22 cellular contexts compared by ENCODE assay signal in the genomic region with DNA sequence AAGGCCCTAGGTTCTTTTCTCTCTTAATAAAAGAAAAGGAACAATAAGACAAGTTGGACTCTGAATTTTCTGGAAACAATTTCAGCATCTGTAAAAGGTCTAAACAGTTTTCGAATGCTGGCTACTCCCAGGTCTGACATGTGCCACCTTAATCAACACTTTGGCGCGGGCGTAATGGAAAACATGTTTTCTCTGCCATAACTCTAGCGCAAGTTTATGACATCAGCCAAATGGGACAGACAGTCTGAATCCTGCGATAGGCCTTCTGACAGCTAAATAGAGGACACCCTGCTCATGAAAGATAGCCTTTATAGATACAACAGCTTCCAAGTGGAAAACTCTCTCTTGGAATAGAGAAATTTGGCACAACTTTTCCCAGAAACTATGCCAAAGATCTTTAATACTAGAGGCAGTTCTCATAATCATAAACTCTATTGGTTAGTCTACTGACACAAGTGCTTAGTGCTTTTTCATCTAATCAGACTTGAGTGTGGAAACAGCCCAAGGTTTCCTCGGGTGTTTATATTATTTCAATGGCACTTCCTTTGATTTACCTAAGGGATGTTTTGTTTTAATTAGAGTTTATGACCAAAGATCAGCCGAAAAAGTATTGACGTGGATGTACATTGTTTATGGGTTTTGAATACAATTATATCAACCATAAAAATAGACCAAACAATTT.
DNase-seq lines count a peak whose midpoint lies in the region; ATAC-seq, FAIRE-seq and TF ChIP-seq lines count a peak whose summit lies in the region.
"Had no signal": no experiment of that assay in that cellular context is flagged by ENCODE, and none has a peak within 500 bp of the region (broad histone marks: within the 10 kb centered on the region; RNA-seq: fewer than 3 reads in every experiment).

No MANE protein-coding gene starts in this region.

- H3K27ac ChIP-seq in K562 (ENCODE audit: extremely low read depth, low read depth, low read length) (no peak overlapping the region), heart left ventricle (peak overlapping the region; percentile 49 to 88 (median 82)), tibial artery (peak overlapping the region; percentile 44 to 62)
- H3K27ac ChIP-seq: brain microvascular endothelial cell, KMS-11 had no signal

- H3K4me2 ChIP-seq in K562 (ENCODE audit: insufficient read depth, low read length) = no peak overlapping the region

- TF ChIP-seq POLR2A in K562 (conservative IDR thresholded peaks at IDR 0.05) (no peak), heart left ventricle (IDR thresholded peaks at IDR 0.05) (no peak)

- TF ChIP-seq EP300 in K562 (IDR thresholded peaks at IDR 0.05; ENCODE audit: low read length) = no peak

- TF ChIP-seq CTCF in K562 (IDR thresholded peaks at IDR 0.05 in 2 of 3, conservative IDR thresholded peaks at IDR 0.05 in 1 of 3; ENCODE audit: insufficient read depth in 2 of 3, low read depth in 1 of 3, low read length in 3 of 3) (no peak), heart left ventricle (IDR thresholded peaks at IDR 0.05) (no peak), tibial artery (IDR thresholded peaks at IDR 0.05) (no peak)

- no peak overlapping the region for H3K9ac ChIP-seq in K562 (ENCODE audit: insufficient read depth in 1 of 2, low read depth in 2 of 2, low read length in 2 of 2)
- H3K9ac ChIP-seq: KMS-11 had no signal

- no peaks in the 10 kb centered on the region for H3K79me2 ChIP-seq in K562 (ENCODE audit: control insufficient read depth, insufficient read depth, low read length)

- no TSS peak for BruUV-seq in K562 (replicated peaks; lab: Mats Ljungman, UMichigan)

- in situ Hi-C loops in K562 (cut with MboI) = no loop called here

- H3K27me3 ChIP-seq in K562 (ENCODE audit: control insufficient read depth in 2 of 2, insufficient read depth in 2 of 2, low read length in 2 of 2) = no peaks in the 10 kb centered on the region
- H3K27me3 ChIP-seq in heart left ventricle = no peaks in the 10 kb centered on the region
- H3K27me3 ChIP-seq in tibial artery = no peaks in the 10 kb centered on the region
- H3K27me3 ChIP-seq: brain microvascular endothelial cell had no signal

- intact Hi-C loops in K562 (cut with micrococcal nuclease) (no loop called here), heart left ventricle (cut with DNase I) (loop anchor here in 7 of 10 donors (1.0 to 10.0 kb wide), 9 partner anchors 25 to 121 kb away; a partner anchor contains a TSS), tibial artery (cut with DNase I; ENCODE audit: low total_unique reads) (no loop called here)

- no peak for TF ChIP-seq RAD21 in K562 (CRISPR knock-in tag; conservative IDR thresholded peaks at IDR 0.05 in 1 of 2, IDR thresholded peaks at IDR 0.05 in 1 of 2)

- ATAC-seq in K562 (no peak), heart left ventricle (peak; percentile 96 to 97 (median 96))
- ATAC-seq: CD8-positive, alpha-beta T cell; left colon; PC-3 had no signal

- peak overlapping the region; percentile 58 for H2AFZ ChIP-seq in K562 (ENCODE audit: low read depth, low read length)

- WGBS in K562 (ENCODE audit: insufficient coverage, low coverage, missing lambda C conversion rate) = 55% methylated on average over 9 of the region's 9 CpGs
- 13 to 19% (median 16%) methylated on average over 9 of the region's 9 CpGs for WGBS in heart left ventricle, 4 donors

- peak; percentile 49 for FAIRE-seq in K562 (lab: Jason Lieb, UNC)
- FAIRE-seq: colon, GM12892 had no signal

- H3K4me1 ChIP-seq in K562 (replicated peaks in 1 of 2; ENCODE audit: control insufficient read depth in 2 of 2, insufficient read depth in 2 of 2, low read length in 2 of 2) (peaks cover 0 to 14% of the 10 kb centered on the region in 2 experiments; a peak in 3 of 5 replicates), heart left ventricle (peaks cover 3 to 46% (median 24%) of the 10 kb centered on the region in 12 donors), tibial artery (peaks cover 0 to 31% (median 9%) of the 10 kb centered on the region in 4 donors)

- no peak overlapping the region for H3K4me3 ChIP-seq in K562
- H3K4me3 ChIP-seq in heart left ventricle = no peak overlapping the region
- no peak overlapping the region for H3K4me3 ChIP-seq in tibial artery

- H4K20me1 ChIP-seq in K562 (replicated peaks; ENCODE audit: control insufficient read depth, insufficient read depth, low read length) = no peaks in the 10 kb centered on the region

- H3K36me3 ChIP-seq in K562 (ENCODE audit: control insufficient read depth, insufficient read depth, low read length) (no peaks in the 10 kb centered on the region), heart left ventricle (no peaks in the 10 kb centered on the region), tibial artery (no peaks in the 10 kb centered on the region)
- H3K36me3 ChIP-seq: brain microvascular endothelial cell had no signal

- no peaks in the 10 kb centered on the region for H3K9me3 ChIP-seq in K562 (replicated peaks; ENCODE audit: control insufficient read depth, insufficient read depth, low read depth, low read length)
- H3K9me3 ChIP-seq in heart left ventricle = no peaks in the 10 kb centered on the region
- no peaks in the 10 kb centered on the region for H3K9me3 ChIP-seq in tibial artery

- POLR2A ChIA-PET in K562 (lab: Yijun Ruan, JAX) = interaction anchor here (1.4 kb wide), 1 partner anchor 10 kb away, joined by 4 read pairs; no protein-coding TSS in a partner anchor

- no peaks in the 10 kb centered on the region for H3K9me1 ChIP-seq in K562 (ENCODE audit: control insufficient read depth, insufficient read depth, low read length)

- DNase-seq in K562 (ENCODE audit: extremely low read depth in 1 of 4, low spot score in 3 of 4) = no peak
- DNase-seq in heart left ventricle = peak in 4 of 5 donors; percentile 67 to 81 (median 78)
- peak; percentile 1 for DNase-seq in midbrain (lab: John Stamatoyannopoulos, UW)
- DNase-seq in tibial artery = peak; percentile 47 to 68
- no peak for DNase-seq in activated CD8-positive, alpha-beta memory T cell treated with anti-CD3 and anti-CD28 coated beads, Interleukin-2, amount 50 U/mL, for 48 hours
- DNase-seq in NOMO-1 (lab: John Stamatoyannopoulos, UW; ENCODE audit: unreplicated experiment in 2 of 2) = no peak
- DNase-seq in NOMO-1 treated with DMSO at 0.1 percent for 48 hours (lab: John Stamatoyannopoulos, UW; ENCODE audit: unreplicated experiment) = no peak
- DNase-seq in COLO668 (lab: John Stamatoyannopoulos, UW; ENCODE audit: unreplicated experiment) = no peak
- DNase-seq: activated CD4-positive, alpha-beta T cell treated with anti-CD3 and anti-CD28 coated beads, Interleukin-2, amount 50 U/mL, for 1 hour; activated naive CD8-positive, alpha-beta T cell treated with anti-CD3 and anti-CD28 coated beads, Interleukin-2, amount 10 ng/mL, durations not matched to agents 7 days and 5 days; brain microvascular endothelial cell; CD8-positive, alpha-beta T cell; DMS79 treated with DMSO at 0.1 percent for 48 hours; left colon; NCI-H187 treated with DMSO at 0.1 percent for 48 hours; NCI-H82; PC-3; SIG-M5; stimulated activated CD8-positive, alpha-beta memory T cell treated with anti-CD3 and anti-CD28 coated beads, Interleukin-4, amount 100 ng/mL, for 48 hours had no signal

- CTCF ChIA-PET in K562 (lab: Yijun Ruan, JAX; ENCODE audit: low intra/inter-chr PET ratio) = no interaction called here

TF ChIP-seq in K562, 482 proteins besides CTCF, POLR2A, EP300 and RAD21 (continues in another document):
- TF ChIP-seq SAP30 (IDR thresholded peaks at IDR 0.05; ENCODE audit: borderline replicate concordance, insufficient read depth, low read depth, low read length, poor library complexity, severe bottlenecking) = no peak
- TF ChIP-seq, protein P1, sequence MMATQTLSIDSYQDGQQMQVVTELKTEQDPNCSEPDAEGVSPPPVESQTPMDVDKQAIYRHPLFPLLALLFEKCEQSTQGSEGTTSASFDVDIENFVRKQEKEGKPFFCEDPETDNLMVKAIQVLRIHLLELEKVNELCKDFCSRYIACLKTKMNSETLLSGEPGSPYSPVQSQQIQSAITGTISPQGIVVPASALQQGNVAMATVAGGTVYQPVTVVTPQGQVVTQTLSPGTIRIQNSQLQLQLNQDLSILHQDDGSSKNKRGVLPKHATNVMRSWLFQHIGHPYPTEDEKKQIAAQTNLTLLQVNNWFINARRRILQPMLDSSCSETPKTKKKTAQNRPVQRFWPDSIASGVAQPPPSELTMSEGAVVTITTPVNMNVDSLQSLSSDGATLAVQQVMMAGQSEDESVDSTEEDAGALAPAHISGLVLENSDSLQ (IDR thresholded peaks at IDR 0.05) = peak; percentile 31; the same call in 1 of the 2 replicates
- TF ChIP-seq, protein P2, sequence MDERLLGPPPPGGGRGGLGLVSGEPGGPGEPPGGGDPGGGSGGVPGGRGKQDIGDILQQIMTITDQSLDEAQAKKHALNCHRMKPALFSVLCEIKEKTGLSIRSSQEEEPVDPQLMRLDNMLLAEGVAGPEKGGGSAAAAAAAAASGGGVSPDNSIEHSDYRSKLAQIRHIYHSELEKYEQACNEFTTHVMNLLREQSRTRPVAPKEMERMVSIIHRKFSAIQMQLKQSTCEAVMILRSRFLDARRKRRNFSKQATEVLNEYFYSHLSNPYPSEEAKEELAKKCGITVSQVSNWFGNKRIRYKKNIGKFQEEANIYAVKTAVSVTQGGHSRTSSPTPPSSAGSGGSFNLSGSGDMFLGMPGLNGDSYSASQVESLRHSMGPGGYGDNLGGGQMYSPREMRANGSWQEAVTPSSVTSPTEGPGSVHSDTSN (CRISPR knock-in tag; IDR thresholded peaks at IDR 0.05; ENCODE audit: low read depth) = no peak
- TF ChIP-seq, protein P2 (tag; conservative IDR thresholded peaks at IDR 0.05; ENCODE audit: low read depth) = peak; percentile 40; the same call in 1 of the 2 replicates
- peak; percentile 62 for TF ChIP-seq CREM (IDR thresholded peaks at IDR 0.05; ENCODE audit: low read depth)
- no peak for TF ChIP-seq YY1 (IDR thresholded peaks at IDR 0.05; ENCODE audit: borderline replicate concordance in 1 of 3, control insufficient read depth in 1 of 3, extremely low read depth in 1 of 3, insufficient read depth in 3 of 3, insufficient read length in 1 of 3, insufficient replicate concordance in 2 of 3, low read depth in 1 of 3, low read length in 2 of 3)
- TF ChIP-seq KDM1A (IDR thresholded peaks at IDR 0.05) = no peak
- TF ChIP-seq ZNF431 (CRISPR knock-in tag; IDR thresholded peaks at IDR 0.05) = no peak
- TF ChIP-seq FIP1L1 (IDR thresholded peaks at IDR 0.05; ENCODE audit: low read depth, low read length, poor library complexity, severe bottlenecking) = no peak
- no peak for TF ChIP-seq STAT5B (CRISPR knock-in tag; IDR thresholded peaks at IDR 0.05)
- no peak for TF ChIP-seq TRIM24 (IDR thresholded peaks at IDR 0.05)

Comparison
In these comparisons a context has a peak if more than half of its experiments do, and no peak if none do; other contexts are left out.
1. DNase-seq: peak in heart left ventricle (4 of 5), midbrain (single experiment) and tibial artery (2 of 2); none in K562 (0 of 4), activated CD8-positive, alpha-beta memory T cell treated with anti-CD3 and anti-CD28 coated beads, Interleukin-2, amount 50 U/mL, for 48 hours (single experiment), NOMO-1 (0 of 2), NOMO-1 treated with DMSO at 0.1 percent for 48 hours (single experiment) and COLO668 (single experiment).
2. intact Hi-C loops: an anchor here in heart left ventricle (1.0 to 10.0 kb wide); none called in K562 and tibial artery.